2 cellular contexts compared by ENCODE assay signal in the genomic region with DNA sequence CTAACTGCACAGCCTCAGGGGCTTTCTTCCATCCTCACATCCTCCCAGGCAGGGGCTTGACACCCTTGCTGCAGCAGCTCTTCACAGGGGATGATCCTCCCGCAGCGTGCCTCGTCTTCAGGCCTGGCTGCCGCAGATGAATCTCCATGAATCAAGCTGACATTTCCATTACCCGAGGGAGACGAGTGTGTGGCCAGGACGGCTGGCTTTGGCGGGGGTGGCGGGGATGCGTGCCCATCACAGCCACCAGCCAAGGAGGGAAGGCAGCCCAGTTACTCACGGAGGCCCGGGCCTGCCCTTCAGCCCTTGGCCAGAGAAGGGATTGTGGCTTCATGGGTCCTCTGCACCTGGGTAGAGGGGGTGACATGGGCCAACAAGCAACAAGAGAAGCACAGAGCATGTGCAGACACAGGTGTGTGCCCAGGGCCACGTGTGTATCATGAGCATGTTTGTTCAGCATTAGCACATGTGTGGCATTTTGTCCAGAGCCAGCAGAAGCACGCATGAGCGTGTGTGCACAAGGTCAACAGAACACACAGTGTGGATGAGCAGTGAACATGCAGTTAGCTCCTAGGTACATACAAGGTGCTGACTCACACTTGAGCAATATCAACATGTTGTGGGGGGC.
A peak's percentile ranks its signal among the peaks of the same experiment; 100 is the strongest.
TF ChIP-seq lines count a peak whose summit lies in the region.

No MANE protein-coding gene starts in this region.

TF ChIP-seq in HepG2, 621 proteins besides CTCF, POLR2A, EP300 and RAD21:
- TF ChIP-seq, protein P1, sequence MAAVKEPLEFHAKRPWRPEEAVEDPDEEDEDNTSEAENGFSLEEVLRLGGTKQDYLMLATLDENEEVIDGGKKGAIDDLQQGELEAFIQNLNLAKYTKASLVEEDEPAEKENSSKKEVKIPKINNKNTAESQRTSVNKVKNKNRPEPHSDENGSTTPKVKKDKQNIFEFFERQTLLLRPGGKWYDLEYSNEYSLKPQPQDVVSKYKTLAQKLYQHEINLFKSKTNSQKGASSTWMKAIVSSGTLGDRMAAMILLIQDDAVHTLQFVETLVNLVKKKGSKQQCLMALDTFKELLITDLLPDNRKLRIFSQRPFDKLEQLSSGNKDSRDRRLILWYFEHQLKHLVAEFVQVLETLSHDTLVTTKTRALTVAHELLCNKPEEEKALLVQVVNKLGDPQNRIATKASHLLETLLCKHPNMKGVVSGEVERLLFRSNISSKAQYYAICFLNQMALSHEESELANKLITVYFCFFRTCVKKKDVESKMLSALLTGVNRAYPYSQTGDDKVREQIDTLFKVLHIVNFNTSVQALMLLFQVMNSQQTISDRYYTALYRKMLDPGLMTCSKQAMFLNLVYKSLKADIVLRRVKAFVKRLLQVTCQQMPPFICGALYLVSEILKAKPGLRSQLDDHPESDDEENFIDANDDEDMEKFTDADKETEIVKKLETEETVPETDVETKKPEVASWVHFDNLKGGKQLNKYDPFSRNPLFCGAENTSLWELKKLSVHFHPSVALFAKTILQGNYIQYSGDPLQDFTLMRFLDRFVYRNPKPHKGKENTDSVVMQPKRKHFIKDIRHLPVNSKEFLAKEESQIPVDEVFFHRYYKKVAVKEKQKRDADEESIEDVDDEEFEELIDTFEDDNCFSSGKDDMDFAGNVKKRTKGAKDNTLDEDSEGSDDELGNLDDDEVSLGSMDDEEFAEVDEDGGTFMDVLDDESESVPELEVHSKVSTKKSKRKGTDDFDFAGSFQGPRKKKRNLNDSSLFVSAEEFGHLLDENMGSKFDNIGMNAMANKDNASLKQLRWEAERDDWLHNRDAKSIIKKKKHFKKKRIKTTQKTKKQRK (IDR thresholded peaks at IDR 0.05; ENCODE audit: low read length), result no peak
- TF ChIP-seq ZNF331 (CRISPR knock-in tag; IDR thresholded peaks at IDR 0.05) (no peak), ADNP (CRISPR knock-in tag; IDR thresholded peaks at IDR 0.05) (no peak), MAFK (conservative IDR thresholded peaks at IDR 0.05 in 1 of 2, IDR thresholded peaks at IDR 0.05 in 1 of 2; ENCODE audit: low read length in 2 of 2) (0 out of 4 replicates have a peak, but pooled peaks have one; percentile 14 to 19), RCOR2 (CRISPR knock-in tag; IDR thresholded peaks at IDR 0.05) (no peak), MAFF (IDR thresholded peaks at IDR 0.05; ENCODE audit: low read depth, low read length) (0 out of 2 replicates have a peak, but pooled peaks have one; percentile 5), ZNF746 (CRISPR knock-in tag; IDR thresholded peaks at IDR 0.05) (no peak), ZNF572 (CRISPR knock-in tag; IDR thresholded peaks at IDR 0.05) (no peak), ZNF10 (CRISPR knock-in tag; IDR thresholded peaks at IDR 0.05; ENCODE audit: borderline replicate concordance, low read depth) (no peak), ZNF777 (CRISPR knock-in tag; IDR thresholded peaks at IDR 0.05) (no peak), SUZ12 (IDR thresholded peaks at IDR 0.05; ENCODE audit: low read depth, low read length) (no peak), ZNF253 (CRISPR knock-in tag; IDR thresholded peaks at IDR 0.05; ENCODE audit: borderline replicate concordance) (no peak), PAF1 (CRISPR knock-in tag; IDR thresholded peaks at IDR 0.05) (no peak), GATA4 (IDR thresholded peaks at IDR 0.05; ENCODE audit: borderline replicate concordance, low read depth) (no peak), FOSL2 (CRISPR knock-in tag; IDR thresholded peaks at IDR 0.05) (0 out of 2 replicates have a peak, but pooled peaks have one; percentile 17), FOXO1 (CRISPR knock-in tag; IDR thresholded peaks at IDR 0.05) (no peak)
- TF ChIP-seq, protein P2, sequence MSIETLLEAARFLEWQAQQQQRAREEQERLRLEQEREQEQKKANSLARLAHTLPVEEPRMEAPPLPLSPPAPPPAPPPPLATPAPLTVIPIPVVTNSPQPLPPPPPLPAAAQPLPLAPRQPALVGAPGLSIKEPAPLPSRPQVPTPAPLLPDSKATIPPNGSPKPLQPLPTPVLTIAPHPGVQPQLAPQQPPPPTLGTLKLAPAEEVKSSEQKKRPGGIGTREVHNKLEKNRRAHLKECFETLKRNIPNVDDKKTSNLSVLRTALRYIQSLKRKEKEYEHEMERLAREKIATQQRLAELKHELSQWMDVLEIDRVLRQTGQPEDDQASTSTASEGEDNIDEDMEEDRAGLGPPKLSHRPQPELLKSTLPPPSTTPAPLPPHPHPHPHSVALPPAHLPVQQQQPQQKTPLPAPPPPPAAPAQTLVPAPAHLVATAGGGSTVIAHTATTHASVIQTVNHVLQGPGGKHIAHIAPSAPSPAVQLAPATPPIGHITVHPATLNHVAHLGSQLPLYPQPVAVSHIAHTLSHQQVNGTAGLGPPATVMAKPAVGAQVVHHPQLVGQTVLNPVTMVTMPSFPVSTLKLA (IDR thresholded peaks at IDR 0.05), result peak; percentile 95
- TF ChIP-seq, protein P3, sequence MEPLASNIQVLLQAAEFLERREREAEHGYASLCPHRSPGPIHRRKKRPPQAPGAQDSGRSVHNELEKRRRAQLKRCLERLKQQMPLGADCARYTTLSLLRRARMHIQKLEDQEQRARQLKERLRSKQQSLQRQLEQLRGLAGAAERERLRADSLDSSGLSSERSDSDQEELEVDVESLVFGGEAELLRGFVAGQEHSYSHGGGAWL (CRISPR knock-in tag; IDR thresholded peaks at IDR 0.05), result no peak

TF ChIP-seq in endothelial cell of umbilical vein, 7 proteins besides CTCF, POLR2A, EP300 and RAD21:
- TF ChIP-seq, protein P4, sequence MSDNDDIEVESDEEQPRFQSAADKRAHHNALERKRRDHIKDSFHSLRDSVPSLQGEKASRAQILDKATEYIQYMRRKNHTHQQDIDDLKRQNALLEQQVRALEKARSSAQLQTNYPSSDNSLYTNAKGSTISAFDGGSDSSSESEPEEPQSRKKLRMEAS (IDR thresholded peaks at IDR 0.05; ENCODE audit: insufficient read depth, insufficient read length), result peak; percentile 18
- no peak for TF ChIP-seq EZH2 (IDR thresholded peaks at IDR 0.05; ENCODE audit: borderline replicate concordance, low read depth, low read length, severe bottlenecking)
